In genomic region chr2:73888388-73888787, GRCh38 we compare ENCODE assay signal across 21 cellular contexts. TPM values are rescaled to one million over a fixed set of nuclear protein-coding genes. Genes with fewer than 3 reads are reported as not detected.
"Had no signal": no experiment of that assay in that cellular context is flagged by ENCODE, and none has a peak within 500 bp of the region (broad histone marks: within the 10 kb centered on the region; RNA-seq: fewer than 3 reads in every experiment).

No MANE protein-coding gene starts in this region.

- H3K36me3 Mint-ChIP-seq: WTC11 had no signal

- ATAC-seq: activated naive CD4-positive, alpha-beta T cell treated with anti-CD3 and anti-CD28 coated beads, Interleukin-2, amount 50 U/mL, for 72 hours; right cardiac atrium; upper lobe of right lung; WTC11 had no signal

- H3K9me3 Mint-ChIP-seq: nephron progenitor cell, WTC11 had no signal

- DNase-seq: activated CD4-positive, alpha-beta T cell treated with anti-CD3 and anti-CD28 coated beads, Interleukin-2, amount 50 U/mL, for 1 hour; activated gamma-delta T cell; activated T-cell treated with anti-CD3 and anti-CD28 coated beads, Interleukin-2, amount 50 U/mL, for 24 hours; amygdala; cortex of kidney; effector CD4-positive, alpha-beta T cell; foreskin fibroblast; kidney glomerular epithelial cell; nephron progenitor cell; occipital lobe; right cardiac atrium; SK-N-SH; small intestine; stimulated activated CD4-positive, alpha-beta T cell treated with anti-CD3 and anti-CD28 coated beads, Interleukin-4, amount 100 ng/mL, for 24 hours; stimulated activated naive CD4-positive, alpha-beta T cell treated with Interleukin-2 at 50 U/mL for 16 hours; upper lobe of right lung had no signal

- H3K9me3 ChIP-seq: SK-N-SH, upper lobe of right lung had no signal

- H3K27ac Mint-ChIP-seq: activated T-cell treated with anti-CD3 and anti-CD28 coated beads, Interleukin-2, amount 50 U/mL, for 24 hours; nephron progenitor cell; WTC11 had no signal

- H3K4me1 ChIP-seq: upper lobe of right lung had no signal

- H3K4me1 Mint-ChIP-seq: nephron progenitor cell had no signal

- H3K4me3 ChIP-seq: upper lobe of right lung had no signal

- H3K27me3 ChIP-seq: brain microvascular endothelial cell, upper lobe of right lung had no signal

- H3K4me3 Mint-ChIP-seq: activated T-cell treated with anti-CD3 and anti-CD28 coated beads, Interleukin-2, amount 50 U/mL, for 24 hours; nephron progenitor cell; WTC11 had no signal

- H3K27ac ChIP-seq: brain microvascular endothelial cell, upper lobe of right lung had no signal

- H3K36me3 ChIP-seq: brain microvascular endothelial cell, upper lobe of right lung had no signal

RNA-seq across cellular contexts. Expression of gene ACTG2, which starts 4.4 kb away (rescaled TPM):
- total RNA-seq: endothelial cell of umbilical vein; T-helper 1 cell treated with Interleukin-12 subunit alpha and Interleukin-12 subunit beta and Interleukin-4 antibody, amounts not matched to agents 30 ng/mL and 1 ng/mL, for 36 hours had no signal
- polyA plus RNA-seq: endothelial cell of umbilical vein had no signal
